13 cellular contexts compared by ENCODE assay signal in genomic region chr18:12843420-12844346, GRCh38. TPM values are rescaled to one million over a fixed set of nuclear protein-coding genes. Genes with fewer than 3 reads are reported as not detected.
A peak's percentile ranks its signal among the peaks of the same experiment; 100 is the strongest.
DNase-seq lines count a peak whose midpoint lies in the region; ATAC-seq and TF ChIP-seq lines count a peak whose summit lies in the region.
"Had no signal": no experiment of that assay in that cellular context is flagged by ENCODE, and none has a peak within 500 bp of the region (broad histone marks: within the 10 kb centered on the region; RNA-seq: fewer than 3 reads in every experiment).

No MANE protein-coding gene starts in this region.

- H3K4me3 Mint-ChIP-seq in activated CD4-positive, alpha-beta T cell treated with anti-CD3 and anti-CD28 coated beads, Interleukin-2, amount 10 ng/mL, durations not matched to agents 24 days and 14 days: peak overlapping the region; percentile 15
- no peak overlapping the region for H3K4me3 Mint-ChIP-seq in chondrocyte (ENCODE audit: unreplicated experiment)

- no peaks in the 10 kb centered on the region for H3K27me3 ChIP-seq in osteoblast (ENCODE audit: insufficient read depth, low read length)
- H3K27me3 ChIP-seq: upper lobe of left lung had no signal

- no peaks in the 10 kb centered on the region for H4K20me1 ChIP-seq in osteoblast (ENCODE audit: insufficient read depth, low read length)

- H3K27me3 Mint-ChIP-seq in activated CD4-positive, alpha-beta T cell treated with anti-CD3 and anti-CD28 coated beads, Interleukin-2, amount 10 ng/mL, durations not matched to agents 24 days and 14 days: no peaks in the 10 kb centered on the region
- H3K27me3 Mint-ChIP-seq in chondrocyte (ENCODE audit: low read depth): no peaks in the 10 kb centered on the region

- no peaks in the 10 kb centered on the region for H3K36me3 ChIP-seq in osteoblast (ENCODE audit: insufficient read depth, low read length)

- H3K9me3 Mint-ChIP-seq in activated CD4-positive, alpha-beta T cell treated with anti-CD3 and anti-CD28 coated beads, Interleukin-2, amount 10 ng/mL, durations not matched to agents 24 days and 14 days: peaks cover 4% of the 10 kb centered on the region
- H3K9me3 Mint-ChIP-seq in chondrocyte (ENCODE audit: low read depth): no peaks in the 10 kb centered on the region

- no peak for TF ChIP-seq CTCF in chondrocyte (IDR thresholded peaks at IDR 0.05)
- no peak for TF ChIP-seq CTCF in osteoblast (IDR thresholded peaks at IDR 0.05; ENCODE audit: extremely low read depth, low read depth, low read length)

- H3K27ac ChIP-seq in osteoblast (ENCODE audit: low read depth, low read length): peak overlapping the region; percentile 58

- DNase-seq in activated CD4-positive, alpha-beta T cell treated with anti-CD3 and anti-CD28 coated beads, Interleukin-2, amount 10 ng/mL, durations not matched to agents 24 days and 14 days: peak; percentile 57
- no peak for DNase-seq in activated CD4-positive, alpha-beta T cell treated with anti-CD3 and anti-CD28 coated beads for 48 hours
- DNase-seq in SK-N-DZ (ENCODE audit: low spot score): peak; percentile 12
- DNase-seq in chondrocyte (ENCODE audit: low spot score): no peak
- DNase-seq in osteoblast (ENCODE audit: insufficient read length, low spot score, missing footprints): peak; percentile 36
- DNase-seq in NCI-H1436 treated with DMSO at 0.1 percent for 48 hours (lab: John Stamatoyannopoulos, UW): no peak
- no peak for DNase-seq in NCI-H526 treated with DMSO at 0.1 percent for 48 hours (lab: John Stamatoyannopoulos, UW)
- DNase-seq: activated CD4-positive, alpha-beta T cell treated with anti-CD3 and anti-CD28 coated beads, Interleukin-2, amount 50 U/mL, for 1 hour; effector CD4-positive, alpha-beta T cell; NCI-H1417 treated with DMSO at 0.1 percent for 48 hours; upper lobe of left lung had no signal

- H3K36me3 Mint-ChIP-seq in activated CD4-positive, alpha-beta T cell treated with anti-CD3 and anti-CD28 coated beads, Interleukin-2, amount 10 ng/mL, durations not matched to agents 24 days and 14 days (ENCODE audit: low read depth): peaks cover 54% of the 10 kb centered on the region
- H3K36me3 Mint-ChIP-seq in chondrocyte (ENCODE audit: low read depth): peaks cover 5% of the 10 kb centered on the region

- peaks cover 65% of the 10 kb centered on the region for H3K4me1 Mint-ChIP-seq in activated CD4-positive, alpha-beta T cell treated with anti-CD3 and anti-CD28 coated beads, Interleukin-2, amount 10 ng/mL, durations not matched to agents 24 days and 14 days
- peaks cover 43% of the 10 kb centered on the region for H3K4me1 Mint-ChIP-seq in chondrocyte (ENCODE audit: low read depth)

- H3K27ac Mint-ChIP-seq in activated CD4-positive, alpha-beta T cell treated with anti-CD3 and anti-CD28 coated beads, Interleukin-2, amount 10 ng/mL, durations not matched to agents 24 days and 14 days: peak overlapping the region; percentile 78
- H3K27ac Mint-ChIP-seq in chondrocyte (ENCODE audit: unreplicated experiment): peak overlapping the region; percentile 78

- H3K4me2 ChIP-seq in osteoblast (ENCODE audit: insufficient read depth, low read length): peak overlapping the region; percentile 3

- H3K4me3 ChIP-seq in osteoblast (ENCODE audit: insufficient read depth, low read length): no peak overlapping the region
- H3K4me3 ChIP-seq: upper lobe of left lung had no signal

- peaks cover 25% of the 10 kb centered on the region for H3K4me1 ChIP-seq in osteoblast (ENCODE audit: insufficient read depth, low read length)

- ATAC-seq in HG03432 (IDR thresholded peaks at IDR 0.05; ENCODE audit: unreplicated experiment): no peak
- ATAC-seq: left lobe of liver had no signal

- no peaks in the 10 kb centered on the region for H3K9me3 ChIP-seq in osteoblast (ENCODE audit: low read depth, low read length)
- H3K9me3 ChIP-seq: upper lobe of left lung had no signal

- peaks cover 47% of the 10 kb centered on the region for H3K79me2 ChIP-seq in osteoblast (ENCODE audit: insufficient read depth, low read length)

- H2AFZ ChIP-seq in osteoblast (ENCODE audit: low read length): no peak overlapping the region

- intact Hi-C loops in activated CD4-positive, alpha-beta T cell treated with anti-CD3 and anti-CD28 coated beads, Interleukin-2, amount 10 ng/mL, durations not matched to agents 24 days and 14 days (cut with micrococcal nuclease): loop anchor here (5.0 kb wide), 1 partner anchor 104 kb away; the partner anchor contains the start of gene SEH1L

RNA-seq across cellular contexts. Expression of gene PTPN2, which starts 40.4 kb away (rescaled TPM):
- 68.8 and 72.5 TPM in 2 replicates for total RNA-seq in activated CD4-positive, alpha-beta T cell treated with anti-CD3 and anti-CD28 coated beads, Interleukin-2, amount 10 ng/mL, durations not matched to agents 24 days and 14 days
- polyA plus RNA-seq in SK-N-DZ (2014; cell fraction: cytosol; rRNA removed): 31.0 and 32.8 TPM in 2 replicates
- 49.3 and 59.3 TPM in 2 replicates for polyA plus RNA-seq in SK-N-DZ (2014; cell fraction: nucleus; rRNA removed)
- total RNA-seq in chondrocyte (21.9 to 29.0 TPM (median 22.2 TPM) in 3 replicates), osteoblast (34.2 and 37.6 TPM in 2 replicates)

Comparison
In these comparisons a context has a peak if more than half of its experiments do, and no peak if none do; other contexts are left out.
1. DNase-seq: peak in activated CD4-positive, alpha-beta T cell treated with anti-CD3 and anti-CD28 coated beads, Interleukin-2, amount 10 ng/mL, durations not matched to agents 24 days and 14 days (single experiment), SK-N-DZ (single experiment) and osteoblast (single experiment); none in activated CD4-positive, alpha-beta T cell treated with anti-CD3 and anti-CD28 coated beads for 48 hours (single experiment), chondrocyte (single experiment), NCI-H1436 treated with DMSO at 0.1 percent for 48 hours (single experiment) and NCI-H526 treated with DMSO at 0.1 percent for 48 hours (single experiment).